ENCODE assay signal across 18 cellular contexts in genomic region chr11:3010521-3011275, GRCh38. TPM values are rescaled to one million over a fixed set of nuclear protein-coding genes. Genes with fewer than 3 reads are reported as not detected.
DNase-seq lines count a peak whose midpoint lies in the region; ATAC-seq and TF ChIP-seq lines count a peak whose summit lies in the region.
"Had no signal": no experiment of that assay in that cellular context is flagged by ENCODE, and none has a peak within 500 bp of the region (broad histone marks: within the 10 kb centered on the region; RNA-seq: fewer than 3 reads in every experiment).

No MANE protein-coding gene starts in this region.

- no peak overlapping the region for H2AFZ ChIP-seq in H9 (ENCODE audit: low read length)

- H3K27ac Mint-ChIP-seq in CD4-positive, CD25-positive, alpha-beta regulatory T cell = peak overlapping the region in 2 of 3 donors; percentile 60 to 83
- peak overlapping the region in 2 of 3 experiments; percentile 20 to 70; a peak in 4 of 7 replicates for H3K27ac Mint-ChIP-seq in H9

- peaks cover 27% of the 10 kb centered on the region for H3K4me1 ChIP-seq in CD4-positive, CD25-positive, alpha-beta regulatory T cell (ENCODE audit: control insufficient read depth, insufficient read depth, low read length, poor library complexity, severe bottlenecking)
- no peaks in the 10 kb centered on the region for H3K4me1 ChIP-seq in H9 (ENCODE audit: insufficient read depth, low read length)
- no peaks in the 10 kb centered on the region for H3K4me1 ChIP-seq in right lobe of liver
- H3K4me1 ChIP-seq: Peyer's patch had no signal

- no peak overlapping the region for H3K4me3 ChIP-seq in CD4-positive, CD25-positive, alpha-beta regulatory T cell (ENCODE audit: low read depth, low read length)
- no peak overlapping the region for H3K4me3 ChIP-seq in WERI-Rb-1 (ENCODE audit: low read depth, low read length)
- no peak overlapping the region for H3K4me3 ChIP-seq in right lobe of liver
- H3K4me3 ChIP-seq: BLaER1, coronary artery, MG63, Peyer's patch had no signal

- no peak overlapping the region for H3K9ac ChIP-seq in H9 (ENCODE audit: extremely low read depth, insufficient read length, low read length)
- H3K9ac ChIP-seq: BLaER1 had no signal

- H3K4me2 ChIP-seq in H9 (ENCODE audit: insufficient read depth, insufficient read length, low read length) = no peak overlapping the region
- H3K4me2 ChIP-seq: BLaER1 had no signal

- DNase-seq in CD4-positive, CD25-positive, alpha-beta regulatory T cell = peak in 1 of 3 donors; percentile 34
- no peak for DNase-seq in H9
- DNase-seq in WERI-Rb-1 = peak; percentile 64
- peak in 2 of 3 donors; percentile 5 to 28 for DNase-seq in right lobe of liver
- no peak for DNase-seq in NOMO-1 treated with dmso at 0.1 percent for 144 hours (lab: John Stamatoyannopoulos, UW; ENCODE audit: unreplicated experiment)
- no peak for DNase-seq in iPS-NIHi7 (ENCODE audit: extremely low spot score)
- DNase-seq: activated T-cell treated with anti-CD3 and anti-CD28 coated beads, Interleukin-2, amount 50 U/mL, for 4 hours; DMS79 treated with DMSO at 0.1 percent for 48 hours; immature natural killer cell; MG63; NCI-H2081 treated with DMSO at 0.1 percent for 48 hours; NCI-H748 treated with DMSO at 0.1 percent for 48 hours; retina had no signal

- no peak overlapping the region for H2BK5ac ChIP-seq in H9 (ENCODE audit: insufficient read length, low read length)

- H3K79me2 ChIP-seq in H9 (ENCODE audit: insufficient read depth, low read length) = no peaks in the 10 kb centered on the region

- H3K27me3 ChIP-seq in CD4-positive, CD25-positive, alpha-beta regulatory T cell (ENCODE audit: control insufficient read depth, insufficient read depth, low read length) = no peaks in the 10 kb centered on the region
- H3K27me3 ChIP-seq in H9 (ENCODE audit: insufficient read depth, low read length) (no peaks in the 10 kb centered on the region), WERI-Rb-1 (ENCODE audit: insufficient read depth, low read depth, severe bottlenecking) (no peaks in the 10 kb centered on the region), right lobe of liver (no peaks in the 10 kb centered on the region)
- H3K27me3 ChIP-seq: BLaER1, MG63, Peyer's patch had no signal

- no peak overlapping the region for H2BK20ac ChIP-seq in H9 (ENCODE audit: low read depth, low read length, poor library complexity, severe bottlenecking)

- H3K23me2 ChIP-seq in H9 (ENCODE audit: insufficient read length, low read depth, low read length, poor library complexity, severe bottlenecking) = no peaks in the 10 kb centered on the region

- no peak for TF ChIP-seq POLR2A in right lobe of liver (IDR thresholded peaks at IDR 0.05)

- H3K27me3 Mint-ChIP-seq in CD4-positive, CD25-positive, alpha-beta regulatory T cell = no peaks in the 10 kb centered on the region
- H3K27me3 Mint-ChIP-seq in H9 (ENCODE audit: low read depth) = no peaks in the 10 kb centered on the region

- no peak overlapping the region for H4K91ac ChIP-seq in H9 (ENCODE audit: insufficient read length, low read depth, low read length)

- no peak overlapping the region for H3K18ac ChIP-seq in H9 (ENCODE audit: insufficient read length, low read depth, low read length)

- no peak overlapping the region for H3K23ac ChIP-seq in H9 (ENCODE audit: insufficient read length, low read depth, low read length)

- WGBS in H9 (ENCODE audit: extremely low coverage, insufficient read length, low lambda C conversion rate) = no CpG with 5 or more reads among the region's 13 CpGs
- 63% methylated on average over 2 of the region's 13 CpGs for WGBS in right lobe of liver (ENCODE audit: insufficient coverage, low coverage, low lambda C conversion rate, missing lambda C conversion rate)

- intact Hi-C loops in right lobe of liver (cut with DNase I) = no loop called here

- H3K14ac ChIP-seq in H9 (ENCODE audit: insufficient read depth, low read length) = no peak overlapping the region; the same call in 1 of the 2 replicates

- H3K36me3 ChIP-seq in CD4-positive, CD25-positive, alpha-beta regulatory T cell (ENCODE audit: control insufficient read depth, insufficient read depth, low read length) = peaks cover 36% of the 10 kb centered on the region
- H3K36me3 ChIP-seq in WERI-Rb-1 (peaks cover 71% of the 10 kb centered on the region), right lobe of liver (peaks cover 4 to 48% (median 25%) of the 10 kb centered on the region in 4 donors)

- no peaks in the 10 kb centered on the region for H3K9me3 Mint-ChIP-seq in CD4-positive, CD25-positive, alpha-beta regulatory T cell
- no peaks in the 10 kb centered on the region for H3K9me3 Mint-ChIP-seq in H9
- H3K9me3 Mint-ChIP-seq: activated T-cell treated with anti-CD3 and anti-CD28 coated beads, Interleukin-2, amount 50 U/mL, for 4 hours; immature natural killer cell had no signal

- H3K4me3 Mint-ChIP-seq in CD4-positive, CD25-positive, alpha-beta regulatory T cell = peak overlapping the region in 1 of 4 donors; percentile 32
- H3K4me3 Mint-ChIP-seq in H9 = no peak overlapping the region
- H3K4me3 Mint-ChIP-seq: activated T-cell treated with anti-CD3 and anti-CD28 coated beads, Interleukin-2, amount 50 U/mL, for 4 hours; immature natural killer cell had no signal

- no peak overlapping the region for H3K56ac ChIP-seq in H9 (ENCODE audit: insufficient read length, low read depth, low read length)

- no peak overlapping the region for H4K8ac ChIP-seq in H9 (replicated peaks; ENCODE audit: insufficient read length, low read depth, low read length)

- H2BK120ac ChIP-seq in H9 (ENCODE audit: low read depth, low read length, poor library complexity, severe bottlenecking) = no peak overlapping the region

- no peak for TF ChIP-seq CTCF in H9 (conservative IDR thresholded peaks at IDR 0.05)
- no peak for TF ChIP-seq CTCF in WERI-Rb-1 (IDR thresholded peaks at IDR 0.05; ENCODE audit: low read depth, low read length)
- no peak for TF ChIP-seq CTCF in right lobe of liver (IDR thresholded peaks at IDR 0.05)

- H3T11ph ChIP-seq in H9 (ENCODE audit: low read length) = no peak overlapping the region

- no peak overlapping the region for H2AK5ac ChIP-seq in H9 (ENCODE audit: insufficient read length, low read length)

- no peaks in the 10 kb centered on the region for H3K9me3 ChIP-seq in CD4-positive, CD25-positive, alpha-beta regulatory T cell (ENCODE audit: control insufficient read depth in 2 of 2, low read length in 2 of 2)
- H3K9me3 ChIP-seq in H9 (ENCODE audit: control insufficient read depth, low read depth, low read length) = no peaks in the 10 kb centered on the region
- H3K9me3 ChIP-seq in WERI-Rb-1 (ENCODE audit: severe bottlenecking) = no peaks in the 10 kb centered on the region
- H3K9me3 ChIP-seq in right lobe of liver = no peaks in the 10 kb centered on the region
- H3K9me3 ChIP-seq: BLaER1, MG63, Peyer's patch had no signal

- H4K20me1 ChIP-seq in H9 (ENCODE audit: control insufficient read depth, insufficient read depth, insufficient read length) = no peaks in the 10 kb centered on the region

- peaks cover 24% of the 10 kb centered on the region for H3K36me3 Mint-ChIP-seq in CD4-positive, CD25-positive, alpha-beta regulatory T cell
- H3K36me3 Mint-ChIP-seq in H9 (ENCODE audit: insufficient read depth in 1 of 3, low read depth in 3 of 3) = peaks cover 29 to 87% (median 63%) of the 10 kb centered on the region in 3 experiments; a peak in 6 of 7 replicates

- H2BK12ac ChIP-seq in H9 (ENCODE audit: insufficient read length, low read depth, low read length) = no peak overlapping the region

- no peak overlapping the region for H2BK15ac ChIP-seq in H9 (ENCODE audit: low read depth, low read length)

- no peaks in the 10 kb centered on the region for H3K79me1 ChIP-seq in H9 (ENCODE audit: insufficient read depth, low read depth, low read length, poor library complexity, severe bottlenecking)

- no peak overlapping the region for H3K4ac ChIP-seq in H9 (ENCODE audit: low read depth, low read length)

- H4K5ac ChIP-seq in H9 (ENCODE audit: insufficient read length, low read depth, low read length) = no peak overlapping the region

- no peak for ATAC-seq in CD4-positive, CD25-positive, alpha-beta regulatory T cell (ENCODE audit: low read depth in 2 of 2)
- no peak for ATAC-seq in right lobe of liver
- ATAC-seq in GM19351 (IDR thresholded peaks at IDR 0.05; ENCODE audit: unreplicated experiment) = no peak
- ATAC-seq: activated T-cell treated with anti-CD3 and anti-CD28 coated beads, Interleukin-2, amount 50 U/mL, for 4 hours had no signal

- H3K27ac ChIP-seq in CD4-positive, CD25-positive, alpha-beta regulatory T cell (ENCODE audit: insufficient read depth, low read length, poor library complexity, severe bottlenecking) = no peak overlapping the region
- no peak overlapping the region for H3K27ac ChIP-seq in H9 (ENCODE audit: insufficient read length, low read depth, low read length)
- H3K27ac ChIP-seq in WERI-Rb-1 = peak overlapping the region; percentile 20; the same call in 1 of the 2 replicates
- H3K27ac ChIP-seq in right lobe of liver = no peak overlapping the region
- H3K27ac ChIP-seq: BLaER1, coronary artery, epithelial cell of prostate had no signal

- H3K4me1 Mint-ChIP-seq in CD4-positive, CD25-positive, alpha-beta regulatory T cell = peaks cover 7 to 36% (median 22%) of the 10 kb centered on the region in 4 donors
- no peaks in the 10 kb centered on the region for H3K4me1 Mint-ChIP-seq in H9

RNA-seq across cellular contexts. Expression of gene NAP1L4, which starts 18.6 kb away (rescaled TPM):
- total RNA-seq in CD4-positive, CD25-positive, alpha-beta regulatory T cell = 351 TPM
- polyA plus RNA-seq in CD4-positive, CD25-positive, alpha-beta regulatory T cell = 100 to 1,000 TPM; 210 to 266 (median 227) TPM
- total RNA-seq in H9 (2021) (212 and 217 TPM in 2 replicates), right lobe of liver (10 to 100 TPM; 37.6 to 76.0 (median 56.9) TPM)

RNA-seq across cellular contexts. Expression of gene CARS1, which starts 46.5 kb away (rescaled TPM):
- 58.0 TPM for total RNA-seq in CD4-positive, CD25-positive, alpha-beta regulatory T cell
- polyA plus RNA-seq in CD4-positive, CD25-positive, alpha-beta regulatory T cell = 10 to 100 TPM; 39.6 to 49.3 (median 42.5) TPM
- total RNA-seq in H9 (2021) = 82.5 and 92.3 TPM in 2 replicates
- 10 to 100 TPM; 17.3 to 44.7 (median 22.7) TPM for total RNA-seq in right lobe of liver

Comparison
In these comparisons a context has a peak if more than half of its experiments do, and no peak if none do; other contexts are left out.
1. DNase-seq: peak in WERI-Rb-1 (single experiment) and right lobe of liver (2 of 3); none in H9 (single experiment), NOMO-1 treated with dmso at 0.1 percent for 144 hours (single experiment) and iPS-NIHi7 (single experiment).